In genomic region chrX:106171293-106171692, GRCh38 we compare ENCODE assay signal across 20 cellular contexts. TPM values are rescaled to one million over a fixed set of nuclear protein-coding genes. Genes with fewer than 3 reads are reported as not detected.
DNase-seq lines count a peak whose midpoint lies in the region; ATAC-seq and TF ChIP-seq lines count a peak whose summit lies in the region.
"Had no signal": no experiment of that assay in that cellular context is flagged by ENCODE, and none has a peak within 500 bp of the region (broad histone marks: within the 10 kb centered on the region; RNA-seq: fewer than 3 reads in every experiment).

No MANE protein-coding gene starts in this region.

- DNase-seq in foreskin keratinocyte (no peak), mucosa of descending colon (no peak), trophoblast cell (peak; percentile 15 to 58), NOMO-1 treated with DMSO at 0.1 percent for 48 hours (lab: John Stamatoyannopoulos, UW; ENCODE audit: unreplicated experiment) (no peak), chondrocyte (ENCODE audit: low spot score) (no peak)
- DNase-seq: C1 segment of cervical spinal cord; Calu3; CD4-positive, alpha-beta memory T cell; COR-L47; DMS53; DMS79 treated with DMSO at 0.1 percent for 48 hours; GF-D8; H9 had no signal

- H3K79me2 ChIP-seq in trophoblast cell (ENCODE audit: control insufficient read depth, insufficient read depth, low read length, poor library complexity): no peaks in the 10 kb centered on the region

- no peak overlapping the region for H3K27ac ChIP-seq in foreskin keratinocyte
- no peak overlapping the region for H3K27ac ChIP-seq in trophoblast cell (ENCODE audit: low read depth, low read length)

- H2BK5ac ChIP-seq in trophoblast cell (ENCODE audit: low read depth, low read length, poor library complexity): no peak overlapping the region

- no peak overlapping the region for H2BK120ac ChIP-seq in trophoblast cell (ENCODE audit: insufficient read depth, low read length, poor library complexity)

- H3K14ac ChIP-seq in trophoblast cell (ENCODE audit: low read length): no peak overlapping the region

- H3K27ac Mint-ChIP-seq in chondrocyte (ENCODE audit: unreplicated experiment): no peak overlapping the region
- H3K27ac Mint-ChIP-seq: CD4-positive, alpha-beta memory T cell; GM23338; H9 had no signal

- H3K23ac ChIP-seq in trophoblast cell (ENCODE audit: low read length): no peak overlapping the region

- H4K8ac ChIP-seq in trophoblast cell (ENCODE audit: low read depth, low read length): no peak overlapping the region

- H3K4ac ChIP-seq in trophoblast cell (ENCODE audit: low read depth, low read length): no peak overlapping the region

- no peaks in the 10 kb centered on the region for H3K36me3 ChIP-seq in mucosa of descending colon (ENCODE audit: low read depth)
- H3K36me3 ChIP-seq in trophoblast cell (ENCODE audit: control insufficient read depth in 1 of 2, insufficient read depth in 2 of 2, low read length in 2 of 2): no peaks in the 10 kb centered on the region

- H3K9ac ChIP-seq in trophoblast cell (ENCODE audit: low read length): no peak overlapping the region

- no peak overlapping the region for H2BK12ac ChIP-seq in trophoblast cell (ENCODE audit: low read length)

- no peak overlapping the region for H3K18ac ChIP-seq in trophoblast cell (ENCODE audit: low read length)

- H3K4me1 ChIP-seq in foreskin keratinocyte (no peaks in the 10 kb centered on the region), mucosa of descending colon (ENCODE audit: low read depth) (no peaks in the 10 kb centered on the region), trophoblast cell (ENCODE audit: control insufficient read depth in 1 of 2, insufficient read depth in 2 of 2, low read length in 2 of 2) (no peaks in the 10 kb centered on the region)

- intact Hi-C loops in mucosa of descending colon (cut with DNase I, micrococcal nuclease): no loop called here

- peaks cover 5% of the 10 kb centered on the region for H3K27me3 Mint-ChIP-seq in chondrocyte (ENCODE audit: low read depth)
- H3K27me3 Mint-ChIP-seq: CD4-positive, alpha-beta memory T cell had no signal

- no peaks in the 10 kb centered on the region for H3K36me3 Mint-ChIP-seq in chondrocyte (ENCODE audit: low read depth)
- H3K36me3 Mint-ChIP-seq: CD4-positive, alpha-beta memory T cell had no signal

- H3K9me3 ChIP-seq in mucosa of descending colon: no peaks in the 10 kb centered on the region
- H3K9me3 ChIP-seq in trophoblast cell (ENCODE audit: insufficient read depth, low read depth, low read length): no peaks in the 10 kb centered on the region

- H3K27me3 ChIP-seq in foreskin keratinocyte: no peaks in the 10 kb centered on the region
- no peaks in the 10 kb centered on the region for H3K27me3 ChIP-seq in trophoblast cell (ENCODE audit: insufficient read depth, low read length)

- no peak for TF ChIP-seq CTCF in foreskin keratinocyte (conservative IDR thresholded peaks at IDR 0.05)
- TF ChIP-seq CTCF in mucosa of descending colon (IDR thresholded peaks at IDR 0.05): no peak
- no peak for TF ChIP-seq CTCF in chondrocyte (IDR thresholded peaks at IDR 0.05)

- H3K79me1 ChIP-seq in trophoblast cell (ENCODE audit: low read length): no peaks in the 10 kb centered on the region

- H3K4me2 ChIP-seq in trophoblast cell (ENCODE audit: low read length): no peak overlapping the region
- H3K4me2 ChIP-seq: GM23338 had no signal

- no peak overlapping the region for H3K4me3 ChIP-seq in mucosa of descending colon
- H3K4me3 ChIP-seq in trophoblast cell (ENCODE audit: low read depth, low read length): no peak overlapping the region
- H3K4me3 ChIP-seq: GM23338 had no signal

- no peaks in the 10 kb centered on the region for H3K4me1 Mint-ChIP-seq in chondrocyte (ENCODE audit: low read depth)
- H3K4me1 Mint-ChIP-seq: CD4-positive, alpha-beta memory T cell had no signal

- no peak overlapping the region for H4K12ac ChIP-seq in trophoblast cell (ENCODE audit: low read depth, low read length)

- no peak overlapping the region for H4K91ac ChIP-seq in trophoblast cell (ENCODE audit: low read depth, low read length)

- H2AK5ac ChIP-seq in trophoblast cell (ENCODE audit: low read length): no peak overlapping the region

- no peaks in the 10 kb centered on the region for H3K9me3 Mint-ChIP-seq in chondrocyte (ENCODE audit: low read depth)

- WGBS in trophoblast cell (ENCODE audit: extremely low coverage, insufficient coverage, insufficient read length): no CpG with 5 or more reads among the region's 3 CpGs

- peak; percentile 49 for ATAC-seq in foreskin keratinocyte
- peak; percentile 51 for ATAC-seq in mucosa of descending colon
- no peak for ATAC-seq in GM18511 (IDR thresholded peaks at IDR 0.05; ENCODE audit: unreplicated experiment)
- ATAC-seq: GM23338, HCT116 had no signal

- no peak overlapping the region for H2AFZ ChIP-seq in trophoblast cell (ENCODE audit: insufficient read depth, low read length, poor library complexity)
- H2AFZ ChIP-seq: GM23338 had no signal

- H3K4me3 Mint-ChIP-seq in chondrocyte (ENCODE audit: unreplicated experiment): no peak overlapping the region
- H3K4me3 Mint-ChIP-seq: CD4-positive, alpha-beta memory T cell; GM23338; H9 had no signal

RNA-seq across cellular contexts. Expression of gene PWWP3B, which starts 3.2 kb away (rescaled TPM):
- total RNA-seq in foreskin keratinocyte (0.03 and 0.07 TPM in 2 replicates), mucosa of descending colon (under 1 TPM; 0.06 to 0.49 (median 0.12) TPM), chondrocyte (1.1 to 2.1 TPM (median 1.1 TPM) in 3 replicates)
- polyA plus RNA-seq in foreskin keratinocyte: 0.04 TPM in 1 of 2 replicates, not detected in the other
- 4.4 and 4.6 TPM in 2 replicates for polyA plus RNA-seq in trophoblast cell (2013)
- total RNA-seq: A172; A673; Calu3; CD4-positive, alpha-beta memory T cell; G401 had no signal
- polyA plus RNA-seq: BJ; CD4-positive, alpha-beta memory T cell had no signal

Comparison
In these comparisons a context has a peak if more than half of its experiments do, and no peak if none do; other contexts are left out.
1. DNase-seq: peak in trophoblast cell (2 of 2); none in foreskin keratinocyte (0 of 2), mucosa of descending colon (0 of 3), NOMO-1 treated with DMSO at 0.1 percent for 48 hours (single experiment) and chondrocyte (single experiment).